In the genomic region with DNA sequence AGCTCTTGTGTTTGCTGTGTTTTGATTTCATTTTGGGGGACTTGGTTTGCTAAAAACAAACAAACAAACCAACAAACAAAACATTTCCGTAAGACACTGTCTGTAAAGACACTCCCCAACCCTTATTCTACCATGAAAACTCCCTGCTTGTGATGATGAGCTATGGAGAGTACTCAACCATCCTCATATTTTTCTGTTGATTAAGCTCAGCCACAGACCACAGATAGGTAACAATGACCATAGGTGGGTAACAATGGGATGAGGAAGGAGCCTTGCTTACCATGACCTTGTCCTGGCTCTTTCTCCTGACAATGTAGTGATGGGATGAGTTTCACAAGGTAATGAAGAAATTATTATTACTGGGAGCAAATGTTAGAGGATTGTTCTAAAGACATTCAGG, we compare ENCODE assay signal across 32 cellular contexts. TPM values are rescaled to one million over a fixed set of nuclear protein-coding genes. Genes with fewer than 3 reads are reported as not detected.
"Had no signal": no experiment of that assay in that cellular context is flagged by ENCODE, and none has a peak within 500 bp of the region (broad histone marks: within the 10 kb centered on the region; RNA-seq: fewer than 3 reads in every experiment).

No MANE protein-coding gene starts in this region.

- H3K36me3 ChIP-seq: ascending aorta, breast epithelium, esophagus muscularis mucosa, gastrocnemius medialis, heart left ventricle had no signal

- H3K36me3 Mint-ChIP-seq: activated naive CD4-positive, alpha-beta T cell treated with anti-CD3 and anti-CD28 coated beads, Interleukin-2, amount 10 ng/mL, durations not matched to agents 7 days and 5 days; activated naive CD8-positive, alpha-beta T cell treated with anti-CD3 and anti-CD28 coated beads, Interleukin-2, amount 10 ng/mL, durations not matched to agents 7 days and 5 days; brain had no signal

- H3K4me1 Mint-ChIP-seq: activated CD4-positive, alpha-beta memory T cell treated with anti-CD3 and anti-CD28 coated beads, Interleukin-2, amount 10 ng/mL, durations not matched to agents 7 days and 5 days; activated CD4-positive, alpha-beta T cell treated with anti-CD3 and anti-CD28 coated beads for 36 hours; activated CD4-positive, alpha-beta T cell treated with anti-CD3 and anti-CD28 coated beads, Interleukin-2, amount 10 ng/mL, durations not matched to agents 24 days and 14 days; activated naive CD4-positive, alpha-beta T cell treated with anti-CD3 and anti-CD28 coated beads, Interleukin-2, amount 10 ng/mL, durations not matched to agents 7 days and 5 days; activated naive CD8-positive, alpha-beta T cell treated with anti-CD3 and anti-CD28 coated beads, Interleukin-2, amount 10 ng/mL, durations not matched to agents 7 days and 5 days; brain; central memory CD8-positive, alpha-beta T cell; endodermal cell had no signal

- H3K4me3 Mint-ChIP-seq: activated CD4-positive, alpha-beta memory T cell treated with anti-CD3 and anti-CD28 coated beads, Interleukin-2, amount 10 ng/mL, durations not matched to agents 7 days and 5 days; activated CD4-positive, alpha-beta T cell treated with anti-CD3 and anti-CD28 coated beads for 36 hours; activated CD4-positive, alpha-beta T cell treated with anti-CD3 and anti-CD28 coated beads, Interleukin-2, amount 10 ng/mL, durations not matched to agents 24 days and 14 days; activated naive CD4-positive, alpha-beta T cell treated with anti-CD3 and anti-CD28 coated beads, Interleukin-2, amount 10 ng/mL, durations not matched to agents 7 days and 5 days; activated naive CD8-positive, alpha-beta T cell treated with anti-CD3 and anti-CD28 coated beads, Interleukin-2, amount 10 ng/mL, durations not matched to agents 7 days and 5 days; activated T-cell treated with anti-CD3 and anti-CD28 coated beads, Interleukin-2, amount 50 U/mL, for 24 hours; activated T-cell treated with anti-CD3 and anti-CD28 coated beads, Interleukin-2, amount 50 U/mL, for 72 hours; brain; central memory CD8-positive, alpha-beta T cell; dendritic cell treated with granulocyte-macrophage colony-stimulating factor and Interleukin-4, amounts not matched to agents 40 ng/mL and 50 ng/mL, for 4 days; endodermal cell had no signal

- H3K27ac Mint-ChIP-seq: activated CD4-positive, alpha-beta memory T cell treated with anti-CD3 and anti-CD28 coated beads, Interleukin-2, amount 10 ng/mL, durations not matched to agents 7 days and 5 days; activated CD4-positive, alpha-beta T cell treated with anti-CD3 and anti-CD28 coated beads for 36 hours; activated CD4-positive, alpha-beta T cell treated with anti-CD3 and anti-CD28 coated beads, Interleukin-2, amount 10 ng/mL, durations not matched to agents 24 days and 14 days; activated naive CD4-positive, alpha-beta T cell treated with anti-CD3 and anti-CD28 coated beads, Interleukin-2, amount 10 ng/mL, durations not matched to agents 7 days and 5 days; activated naive CD4-positive, alpha-beta T cell treated with anti-CD3 and anti-CD28 coated beads, Interleukin-2, amount 50 U/mL, for 72 hours; activated naive CD8-positive, alpha-beta T cell treated with anti-CD3 and anti-CD28 coated beads, Interleukin-2, amount 10 ng/mL, durations not matched to agents 7 days and 5 days; activated T-cell treated with anti-CD3 and anti-CD28 coated beads, Interleukin-2, amount 50 U/mL, for 24 hours; activated T-cell treated with anti-CD3 and anti-CD28 coated beads, Interleukin-2, amount 50 U/mL, for 72 hours; brain; dendritic cell treated with granulocyte-macrophage colony-stimulating factor and Interleukin-4, amounts not matched to agents 40 ng/mL and 50 ng/mL, for 4 days; endodermal cell had no signal

- H3K27me3 ChIP-seq: ascending aorta, breast epithelium, dorsolateral prefrontal cortex, esophagus muscularis mucosa, foreskin keratinocyte, gastrocnemius medialis, heart left ventricle had no signal

- H3K27me3 Mint-ChIP-seq: activated CD4-positive, alpha-beta memory T cell treated with anti-CD3 and anti-CD28 coated beads, Interleukin-2, amount 10 ng/mL, durations not matched to agents 7 days and 5 days; activated CD4-positive, alpha-beta T cell treated with anti-CD3 and anti-CD28 coated beads for 36 hours; activated CD4-positive, alpha-beta T cell treated with anti-CD3 and anti-CD28 coated beads, Interleukin-2, amount 10 ng/mL, durations not matched to agents 24 days and 14 days; activated naive CD4-positive, alpha-beta T cell treated with anti-CD3 and anti-CD28 coated beads, Interleukin-2, amount 10 ng/mL, durations not matched to agents 7 days and 5 days; activated naive CD8-positive, alpha-beta T cell treated with anti-CD3 and anti-CD28 coated beads, Interleukin-2, amount 10 ng/mL, durations not matched to agents 7 days and 5 days; activated T-cell treated with anti-CD3 and anti-CD28 coated beads, Interleukin-2, amount 50 U/mL, for 24 hours; central memory CD8-positive, alpha-beta T cell; dendritic cell treated with granulocyte-macrophage colony-stimulating factor and Interleukin-4, amounts not matched to agents 40 ng/mL and 50 ng/mL, for 4 days had no signal

- ATAC-seq: activated CD4-positive, alpha-beta T cell treated with anti-CD3 and anti-CD28 coated beads for 36 hours; activated naive CD4-positive, alpha-beta T cell treated with anti-CD3 and anti-CD28 coated beads, Interleukin-2, amount 50 U/mL, for 72 hours; activated T-cell treated with anti-CD3 and anti-CD28 coated beads, Interleukin-2, amount 50 U/mL, for 72 hours; foreskin keratinocyte; gastrocnemius medialis; heart left ventricle had no signal

- H3K4me1 ChIP-seq: ascending aorta, breast epithelium, esophagus muscularis mucosa, foreskin keratinocyte, gastrocnemius medialis, heart left ventricle had no signal

- H3K9me3 ChIP-seq: breast epithelium, esophagus muscularis mucosa, gastrocnemius medialis, heart left ventricle had no signal

- H3K9me3 Mint-ChIP-seq: activated CD4-positive, alpha-beta T cell treated with anti-CD3 and anti-CD28 coated beads, Interleukin-2, amount 10 ng/mL, durations not matched to agents 24 days and 14 days; dendritic cell treated with granulocyte-macrophage colony-stimulating factor and Interleukin-4, amounts not matched to agents 40 ng/mL and 50 ng/mL, for 4 days had no signal

- DNase-seq: activated CD4-positive, alpha-beta memory T cell treated with anti-CD3 and anti-CD28 coated beads, Interleukin-2, amount 10 ng/mL, durations not matched to agents 7 days and 5 days; activated CD4-positive, alpha-beta T cell treated with anti-CD3 and anti-CD28 coated beads for 36 hours; activated CD4-positive, alpha-beta T cell treated with anti-CD3 and anti-CD28 coated beads, Interleukin-2, amount 10 ng/mL, durations not matched to agents 24 days and 14 days; activated CD4-positive, alpha-beta T cell treated with anti-CD3 and anti-CD28 coated beads, Interleukin-2, amount 50 U/mL, for 4 hours; activated CD4-positive, CD25-positive, alpha-beta regulatory T cell; activated CD4-positive, CD25-positive, alpha-beta regulatory T cell treated with anti-CD3 and anti-CD28 coated beads, Interleukin-2, amount 50 U/mL, for 72 hours; activated CD8-positive, alpha-beta memory T cell treated with anti-CD3 and anti-CD28 coated beads, Interleukin-2, amount 50 U/mL, for 48 hours; activated gamma-delta T cell; activated naive CD4-positive, alpha-beta T cell; activated naive CD4-positive, alpha-beta T cell treated with anti-CD3 and anti-CD28 coated beads, Interleukin-2, amount 10 ng/mL, durations not matched to agents 7 days and 5 days; activated naive CD8-positive, alpha-beta T cell treated with anti-CD3 and anti-CD28 coated beads, Interleukin-2, amount 10 ng/mL, durations not matched to agents 7 days and 5 days; activated T-cell treated with anti-CD3 and anti-CD28 coated beads for 4 hours; activated T-cell treated with anti-CD3 and anti-CD28 coated beads, Interleukin-2, amount 50 U/mL, for 24 hours; activated T-cell treated with anti-CD3 and anti-CD28 coated beads, Interleukin-2, amount 50 U/mL, for 72 hours; dorsolateral prefrontal cortex; effector memory CD4-positive, alpha-beta T cell; endodermal cell; erythroblast; gastrocnemius medialis; glutamatergic neuron; heart left ventricle; T-helper 2 cell had no signal

- H3K27ac ChIP-seq: ascending aorta, breast epithelium, coronary artery, dorsolateral prefrontal cortex, esophagus muscularis mucosa, foreskin keratinocyte, gastrocnemius medialis, heart left ventricle had no signal

- H3K4me3 ChIP-seq: ascending aorta, breast epithelium, coronary artery, dorsolateral prefrontal cortex, esophagus muscularis mucosa, gastrocnemius medialis, heart left ventricle had no signal

RNA-seq across cellular contexts. Expression of gene FAM83B, which starts 11.4 kb away (rescaled TPM):
- total RNA-seq: activated CD4-positive, alpha-beta memory T cell treated with anti-CD3 and anti-CD28 coated beads, Interleukin-2, amount 10 ng/mL, durations not matched to agents 7 days and 5 days; activated CD4-positive, alpha-beta T cell treated with anti-CD3 and anti-CD28 coated beads for 36 hours; activated CD4-positive, alpha-beta T cell treated with anti-CD3 and anti-CD28 coated beads, Interleukin-2, amount 10 ng/mL, durations not matched to agents 24 days and 14 days; activated naive CD4-positive, alpha-beta T cell treated with anti-CD3 and anti-CD28 coated beads, Interleukin-2, amount 50 U/mL, for 72 hours; activated naive CD8-positive, alpha-beta T cell treated with anti-CD3 and anti-CD28 coated beads, Interleukin-2, amount 10 ng/mL, durations not matched to agents 7 days and 5 days; activated T-cell treated with anti-CD3 and anti-CD28 coated beads, Interleukin-2, amount 50 U/mL, for 72 hours; ascending aorta; T-helper 1 cell treated with Interleukin-12 subunit alpha and Interleukin-12 subunit beta and Interleukin-4 antibody, amounts not matched to agents 30 ng/mL and 1 ng/mL, for 36 hours had no signal
